Comparison of ENCODE assay signal across 12 cellular contexts in genomic region chr11:71153005-71153395, GRCh38.
DNase-seq lines count a peak whose midpoint lies in the region; ATAC-seq and TF ChIP-seq lines count a peak whose summit lies in the region.
"Had no signal": no experiment of that assay in that cellular context is flagged by ENCODE, and none has a peak within 500 bp of the region (broad histone marks: within the 10 kb centered on the region; RNA-seq: fewer than 3 reads in every experiment).

No MANE protein-coding gene starts in this region.

- no peaks in the 10 kb centered on the region for H3K9me2 ChIP-seq in OCI-LY7 (ENCODE audit: insufficient read depth, low read length)
- H3K9me2 ChIP-seq in Karpas-422 (replicated peaks; ENCODE audit: insufficient read depth, low read length): no peaks in the 10 kb centered on the region

- H3K36me3 ChIP-seq in left lung: no peaks in the 10 kb centered on the region
- no peaks in the 10 kb centered on the region for H3K36me3 ChIP-seq in urinary bladder (ENCODE audit: insufficient read depth)
- H3K36me3 ChIP-seq in OCI-LY7 (ENCODE audit: insufficient read depth, low read length): no peaks in the 10 kb centered on the region
- no peaks in the 10 kb centered on the region for H3K36me3 ChIP-seq in Karpas-422 (ENCODE audit: insufficient read depth, low read length)

- H4K20me1 ChIP-seq in OCI-LY7 (ENCODE audit: insufficient read depth, low read length) (no peaks in the 10 kb centered on the region), Karpas-422 (ENCODE audit: insufficient read depth, low read depth, low read length) (no peaks in the 10 kb centered on the region)

- intact Hi-C loops in left lung (cut with DNase I) (no loop called here), OCI-LY7 (cut with micrococcal nuclease; ENCODE audit: unreplicated experiment) (no loop called here)

- H2AFZ ChIP-seq in OCI-LY7 (ENCODE audit: low read length) (no peak overlapping the region), Karpas-422 (ENCODE audit: low read length) (no peak overlapping the region)

- ATAC-seq in left lung: peak; percentile 71
- ATAC-seq: activated T-cell treated with anti-CD3 and anti-CD28 coated beads, Interleukin-2, amount 50 U/mL, for 72 hours had no signal

- POLR2A ChIA-PET in OCI-LY7 (lab: Charles Lee): no interaction called here

- BruUV-seq in OCI-LY7 (replicated peaks; lab: Mats Ljungman, UMichigan): no TSS peak

- H3K9ac ChIP-seq in Karpas-422 (ENCODE audit: low read length): no peak overlapping the region

- H3K4me1 ChIP-seq in left lung: no peaks in the 10 kb centered on the region
- no peaks in the 10 kb centered on the region for H3K4me1 ChIP-seq in urinary bladder (ENCODE audit: insufficient read depth)
- H3K4me1 ChIP-seq in OCI-LY7 (ENCODE audit: insufficient read depth, low read length, poor library complexity, severe bottlenecking): no peaks in the 10 kb centered on the region
- no peaks in the 10 kb centered on the region for H3K4me1 ChIP-seq in Karpas-422 (ENCODE audit: low read length)

- no peak overlapping the region for H3K27ac ChIP-seq in left lung
- no peak overlapping the region for H3K27ac ChIP-seq in urinary bladder (ENCODE audit: low read depth)
- H3K27ac ChIP-seq in OCI-LY7 (ENCODE audit: low read depth, low read length, poor library complexity, severe bottlenecking): no peak overlapping the region
- H3K27ac ChIP-seq in Karpas-422 (ENCODE audit: low read length): no peak overlapping the region
- H3K27ac ChIP-seq: 22Rv1 had no signal

- CTCF ChIA-PET in OCI-LY7 (lab: Charles Lee; ENCODE audit: unreplicated experiment): no interaction called here

- 2% methylated on average over 15 of the region's 15 CpGs for WGBS in urinary bladder

- TF ChIP-seq CTCF in cardiac fibroblast (IDR thresholded peaks at IDR 0.05; ENCODE audit: low read depth, low read length): no peak
- no peak for TF ChIP-seq CTCF in left lung (IDR thresholded peaks at IDR 0.05)
- TF ChIP-seq CTCF in OCI-LY7 (conservative IDR thresholded peaks at IDR 0.05; ENCODE audit: low read length): no peak

- H3K27me3 ChIP-seq in left lung (no peaks in the 10 kb centered on the region), Karpas-422 (ENCODE audit: low read length) (no peaks in the 10 kb centered on the region)

- no peak overlapping the region for H3K4me2 ChIP-seq in OCI-LY7 (ENCODE audit: low read length)
- H3K4me2 ChIP-seq in Karpas-422 (ENCODE audit: low read depth, low read length, poor library complexity, severe bottlenecking): no peak overlapping the region

- H3K79me2 ChIP-seq in OCI-LY7 (ENCODE audit: insufficient read depth, low read depth, low read length): no peaks in the 10 kb centered on the region
- no peaks in the 10 kb centered on the region for H3K79me2 ChIP-seq in Karpas-422 (ENCODE audit: low read length)

- H3K9me3 ChIP-seq in left lung (no peaks in the 10 kb centered on the region), OCI-LY7 (ENCODE audit: low read length) (no peaks in the 10 kb centered on the region), Karpas-422 (ENCODE audit: low read length) (no peaks in the 10 kb centered on the region)

- H3K4me3 ChIP-seq in cardiac fibroblast (replicated peaks in 1 of 2; ENCODE audit: low read depth in 2 of 2, low read length in 2 of 2): peak overlapping the region in 1 of 2 donors; percentile 13
- H3K4me3 ChIP-seq in left lung: no peak overlapping the region
- peak overlapping the region; percentile 1 for H3K4me3 ChIP-seq in urinary bladder (ENCODE audit: low read depth, low read length)
- no peak overlapping the region for H3K4me3 ChIP-seq in OCI-LY7 (ENCODE audit: low read depth, low read length, poor library complexity, severe bottlenecking)
- no peak overlapping the region for H3K4me3 ChIP-seq in Karpas-422 (ENCODE audit: low read length)

- peak in 2 of 3 experiments; percentile 36 to 67 for DNase-seq in NCI-H1417 (lab: John Stamatoyannopoulos, UW)
- no peak for DNase-seq in NCI-H1417 treated with DMSO at 0.1 percent for 48 hours (lab: John Stamatoyannopoulos, UW)
- peak; percentile 2 to 31 for DNase-seq in cardiac fibroblast (ENCODE audit: low read depth in 2 of 2)
- DNase-seq in left lung: no peak
- DNase-seq in OCI-LY7 (ENCODE audit: low spot score): no peak
- DNase-seq in Karpas-422: no peak
- DNase-seq in GM19240 (ENCODE audit: insufficient read length, low spot score): no peak
- DNase-seq: activated T-cell treated with anti-CD3 and anti-CD28 coated beads, Interleukin-2, amount 50 U/mL, for 72 hours; effector CD4-positive, alpha-beta T cell; SW 1271 had no signal

Comparison
In these comparisons a context has a peak if more than half of its experiments do, and no peak if none do; other contexts are left out.
1. DNase-seq: peak in NCI-H1417 (2 of 3) and cardiac fibroblast (2 of 2); none in NCI-H1417 treated with DMSO at 0.1 percent for 48 hours (single experiment), left lung (0 of 2), OCI-LY7 (single experiment), Karpas-422 (single experiment) and GM19240 (single experiment).